Comparison of ENCODE assay signal across 1 cellular context in the genomic region with DNA sequence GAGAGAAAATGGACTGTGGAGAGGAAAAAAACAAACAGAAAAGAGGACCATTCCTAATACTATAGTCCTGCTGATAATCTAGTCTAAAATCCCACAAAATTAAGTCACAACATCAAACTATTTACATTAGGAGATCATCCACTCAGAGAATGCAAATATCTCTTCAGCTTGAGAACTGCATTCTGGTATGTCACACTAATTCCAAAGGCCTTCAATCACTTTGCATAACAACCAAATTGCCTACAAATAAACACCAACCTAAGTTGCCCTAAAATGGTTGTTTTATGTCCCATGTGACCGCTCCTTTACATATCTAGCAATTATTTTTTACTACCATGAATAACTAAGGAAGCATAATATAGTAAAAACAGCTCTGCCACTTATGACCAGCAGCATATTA.
A peak's percentile ranks its signal among the peaks of the same experiment; 100 is the strongest.
TF ChIP-seq lines count a peak whose summit lies in the region.

No MANE protein-coding gene starts in this region.

TF ChIP-seq in H1, 55 proteins besides CTCF, POLR2A, EP300 and RAD21:
- no peak for TF ChIP-seq POLR2AphosphoS5 (IDR thresholded peaks at IDR 0.05; ENCODE audit: low read depth, low read length)
- TF ChIP-seq HDAC6 (IDR thresholded peaks at IDR 0.05; ENCODE audit: low read depth, low read length): no peak
- TF ChIP-seq BRCA1 (IDR thresholded peaks at IDR 0.05; ENCODE audit: low read depth, low read length): no peak
- TF ChIP-seq POU5F1 (IDR thresholded peaks at IDR 0.05; ENCODE audit: low read depth, low read length): 0 out of 2 replicates have a peak, but pooled peaks have one; percentile 44
- TF ChIP-seq, protein P1, sequence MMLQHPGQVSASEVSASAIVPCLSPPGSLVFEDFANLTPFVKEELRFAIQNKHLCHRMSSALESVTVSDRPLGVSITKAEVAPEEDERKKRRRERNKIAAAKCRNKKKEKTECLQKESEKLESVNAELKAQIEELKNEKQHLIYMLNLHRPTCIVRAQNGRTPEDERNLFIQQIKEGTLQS (IDR thresholded peaks at IDR 0.05; ENCODE audit: insufficient read depth, low read depth, low read length): no peak
- TF ChIP-seq CHD1 (IDR thresholded peaks at IDR 0.05; ENCODE audit: low read depth, low read length): no peak
- peak; percentile 73 for TF ChIP-seq TEAD4 (IDR thresholded peaks at IDR 0.05; ENCODE audit: low read depth, low read length)
- no peak for TF ChIP-seq RBBP5 (IDR thresholded peaks at IDR 0.05; ENCODE audit: borderline replicate concordance, low read depth, low read length)
- no peak for TF ChIP-seq TAF1 (IDR thresholded peaks at IDR 0.05; ENCODE audit: low read depth, low read length)
- no peak for TF ChIP-seq SIN3A (conservative IDR thresholded peaks at IDR 0.05 in 1 of 2, IDR thresholded peaks at IDR 0.05 in 1 of 2; ENCODE audit: low read depth in 1 of 2, low read length in 2 of 2)
- TF ChIP-seq SIX5 (IDR thresholded peaks at IDR 0.05; ENCODE audit: low read depth, low read length): no peak
- TF ChIP-seq PHF8 (conservative IDR thresholded peaks at IDR 0.05; ENCODE audit: low read depth, low read length): no peak
- TF ChIP-seq, protein P2, sequence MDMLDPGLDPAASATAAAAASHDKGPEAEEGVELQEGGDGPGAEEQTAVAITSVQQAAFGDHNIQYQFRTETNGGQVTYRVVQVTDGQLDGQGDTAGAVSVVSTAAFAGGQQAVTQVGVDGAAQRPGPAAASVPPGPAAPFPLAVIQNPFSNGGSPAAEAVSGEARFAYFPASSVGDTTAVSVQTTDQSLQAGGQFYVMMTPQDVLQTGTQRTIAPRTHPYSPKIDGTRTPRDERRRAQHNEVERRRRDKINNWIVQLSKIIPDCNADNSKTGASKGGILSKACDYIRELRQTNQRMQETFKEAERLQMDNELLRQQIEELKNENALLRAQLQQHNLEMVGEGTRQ (IDR thresholded peaks at IDR 0.05; ENCODE audit: low read length): no peak
- TF ChIP-seq CEBPB (IDR thresholded peaks at IDR 0.05; ENCODE audit: low read depth, low read length): no peak
- TF ChIP-seq TBP (IDR thresholded peaks at IDR 0.05; ENCODE audit: low read depth, low read length): no peak
- TF ChIP-seq SRF (IDR thresholded peaks at IDR 0.05; ENCODE audit: low read depth, low read length): peak; percentile 24; the same call in 1 of the 2 replicates
- TF ChIP-seq CTBP2 (IDR thresholded peaks at IDR 0.05; ENCODE audit: borderline replicate concordance, insufficient read depth, insufficient read length, low read length): no peak
- no peak for TF ChIP-seq TAF7 (optimal IDR thresholded peaks at IDR 0.05; ENCODE audit: borderline replicate concordance, low read depth, low read length)
- TF ChIP-seq SUZ12 (IDR thresholded peaks at IDR 0.05; ENCODE audit: low read length): no peak
- TF ChIP-seq KDM1A (IDR thresholded peaks at IDR 0.05; ENCODE audit: borderline replicate concordance, low read length): no peak
- no peak for TF ChIP-seq GABPA (IDR thresholded peaks at IDR 0.05; ENCODE audit: borderline replicate concordance, insufficient read depth, low read length)
- TF ChIP-seq TCF12 (IDR thresholded peaks at IDR 0.05; ENCODE audit: low read depth, low read length): no peak
- TF ChIP-seq SAP30 (IDR thresholded peaks at IDR 0.05; ENCODE audit: insufficient read depth, insufficient replicate concordance, low read length): no peak
- TF ChIP-seq YY1 (IDR thresholded peaks at IDR 0.05; ENCODE audit: low read depth, low read length): no peak
- no peak for TF ChIP-seq SP4 (IDR thresholded peaks at IDR 0.05; ENCODE audit: low read length)
